In the genomic region with DNA sequence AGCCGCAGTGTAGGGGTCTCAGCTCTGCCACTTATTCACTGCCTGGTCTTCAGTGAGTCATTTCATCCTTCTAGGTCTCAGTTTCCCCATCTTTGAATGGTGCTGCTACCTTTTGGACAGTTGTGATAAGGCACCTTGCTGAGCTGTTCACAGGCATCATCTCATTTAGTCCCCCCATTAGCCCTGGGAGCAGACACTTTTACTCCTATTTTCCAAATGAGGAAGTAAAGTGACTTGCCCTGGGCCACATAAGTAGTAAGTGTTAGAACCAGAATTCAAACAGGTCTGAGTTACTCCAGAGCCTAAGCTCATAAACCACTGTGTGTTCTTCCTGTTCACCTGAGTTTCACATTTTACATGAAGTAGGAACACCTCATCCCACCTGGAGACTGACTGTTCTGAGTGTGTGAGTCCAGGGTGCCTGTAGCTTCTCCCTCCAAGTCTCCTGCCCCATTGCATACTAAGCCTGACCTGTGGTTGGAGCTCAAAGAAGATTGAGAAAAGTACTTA, we compare ENCODE assay signal across 28 cellular contexts. TPM values are rescaled to one million over a fixed set of nuclear protein-coding genes. Genes with fewer than 3 reads are reported as not detected.
DNase-seq lines count a peak whose midpoint lies in the region; ATAC-seq and TF ChIP-seq lines count a peak whose summit lies in the region.
"Had no signal": no experiment of that assay in that cellular context is flagged by ENCODE, and none has a peak within 500 bp of the region (broad histone marks: within the 10 kb centered on the region; RNA-seq: fewer than 3 reads in every experiment).

No MANE protein-coding gene starts in this region.

- H3K36me3 ChIP-seq in esophagus (ENCODE audit: control insufficient read depth in 2 of 2, insufficient read depth in 2 of 2, low read length in 1 of 2), result peaks cover 0 to 2% of the 10 kb centered on the region in 2 donors
- H3K36me3 ChIP-seq: right lobe of liver had no signal

- no peaks in the 10 kb centered on the region for H3K27me3 ChIP-seq in esophagus (ENCODE audit: control insufficient read depth in 1 of 2, insufficient read depth in 2 of 2, low read length in 2 of 2)
- no peaks in the 10 kb centered on the region for H3K27me3 ChIP-seq in dorsolateral prefrontal cortex
- H3K27me3 ChIP-seq: right lobe of liver had no signal

- no peak for ATAC-seq in GM21619 (IDR thresholded peaks at IDR 0.05; ENCODE audit: unreplicated experiment)
- no peak for ATAC-seq in SK-N-SH treated with all-trans-retinoic acid at 6 μM for 48 hours
- ATAC-seq: CD8-positive, alpha-beta T cell; GM12878; naive thymus-derived CD4-positive, alpha-beta T cell; right lobe of liver; T-helper 17 cell had no signal

- no peaks in the 10 kb centered on the region for H3K36me3 Mint-ChIP-seq in progenitor cell of endocrine pancreas (ENCODE audit: insufficient read depth)
- H3K36me3 Mint-ChIP-seq: CD8-positive, alpha-beta T cell; naive thymus-derived CD4-positive, alpha-beta T cell had no signal

- H3K27ac Mint-ChIP-seq in progenitor cell of endocrine pancreas, result peak overlapping the region; percentile 24
- H3K27ac Mint-ChIP-seq: activated CD4-positive, alpha-beta memory T cell treated with anti-CD3 and anti-CD28 coated beads, Interleukin-2, amount 10 ng/mL, durations not matched to agents 7 days and 5 days; CD8-positive, alpha-beta T cell; T-helper 17 cell had no signal

- peaks cover 0 to 12% of the 10 kb centered on the region in 2 donors for H3K4me1 ChIP-seq in esophagus (ENCODE audit: control insufficient read depth in 2 of 2, insufficient read depth in 2 of 2, low read length in 1 of 2)
- H3K4me1 ChIP-seq: right lobe of liver had no signal

- intact Hi-C loops in dorsolateral prefrontal cortex (cut with DNase I), result no loop called here

- 86 to 94% methylated on average over 1 of the region's 1 CpG for WGBS in esophagus, 2 donors

- H3K9me3 ChIP-seq in esophagus (ENCODE audit: control insufficient read depth in 2 of 2, insufficient read depth in 1 of 2, low read depth in 1 of 2, low read length in 1 of 2), result no peaks in the 10 kb centered on the region
- H3K9me3 ChIP-seq: right lobe of liver had no signal

- peak overlapping the region; percentile 38 to 71 for H3K27ac ChIP-seq in esophagus (ENCODE audit: low read depth in 2 of 2, low read length in 1 of 2)
- H3K27ac ChIP-seq in dorsolateral prefrontal cortex, result no peak overlapping the region
- H3K27ac ChIP-seq: epithelial cell of prostate, right lobe of liver had no signal

- no peak overlapping the region for H3K4me3 Mint-ChIP-seq in progenitor cell of endocrine pancreas (ENCODE audit: low read depth)
- H3K4me3 Mint-ChIP-seq: activated CD4-positive, alpha-beta memory T cell treated with anti-CD3 and anti-CD28 coated beads, Interleukin-2, amount 10 ng/mL, durations not matched to agents 7 days and 5 days; CD8-positive, alpha-beta T cell; naive thymus-derived CD4-positive, alpha-beta T cell; T-helper 17 cell had no signal

- H3K4me3 ChIP-seq in esophagus (ENCODE audit: low read depth in 1 of 2, low read length in 2 of 2), result no peak overlapping the region
- no peak overlapping the region for H3K4me3 ChIP-seq in dorsolateral prefrontal cortex
- H3K4me3 ChIP-seq: GM12878, right lobe of liver had no signal

- H3K4me1 Mint-ChIP-seq in progenitor cell of endocrine pancreas (ENCODE audit: low read depth), result peaks cover 13% of the 10 kb centered on the region
- H3K4me1 Mint-ChIP-seq: activated CD4-positive, alpha-beta memory T cell treated with anti-CD3 and anti-CD28 coated beads, Interleukin-2, amount 10 ng/mL, durations not matched to agents 7 days and 5 days; T-helper 17 cell had no signal

- no peaks in the 10 kb centered on the region for H3K9me3 Mint-ChIP-seq in progenitor cell of endocrine pancreas (ENCODE audit: low read depth)
- H3K9me3 Mint-ChIP-seq: activated CD4-positive, alpha-beta memory T cell treated with anti-CD3 and anti-CD28 coated beads, Interleukin-2, amount 10 ng/mL, durations not matched to agents 7 days and 5 days; CD8-positive, alpha-beta T cell; naive thymus-derived CD4-positive, alpha-beta T cell had no signal

- TF ChIP-seq CTCF in progenitor cell of endocrine pancreas (IDR thresholded peaks at IDR 0.05; ENCODE audit: unreplicated experiment), result no peak
- no peak for TF ChIP-seq CTCF in dorsolateral prefrontal cortex (IDR thresholded peaks at IDR 0.05 in 54 of 56, conservative IDR thresholded peaks at IDR 0.05 in 2 of 56; ENCODE audit: low read depth in 1 of 56, partially characterized antibody in 56 of 56)

- H3K27me3 Mint-ChIP-seq in progenitor cell of endocrine pancreas, result peaks cover 15% of the 10 kb centered on the region

- DNase-seq in CD1c-positive myeloid dendritic cell (ENCODE audit: extremely low spot score) (peak; percentile 25), OCI-M1 (lab: John Stamatoyannopoulos, UW) (peak; percentile 26), progenitor cell of endocrine pancreas (ENCODE audit: low spot score, unreplicated experiment) (no peak), dorsolateral prefrontal cortex (no peak), HUDEP-2 (lab: John Stamatoyannopoulos, UW; ENCODE audit: unreplicated experiment in 76 of 76) (no peak)
- DNase-seq: activated CD4-positive, alpha-beta memory T cell treated with anti-CD3 and anti-CD28 coated beads, Interleukin-2, amount 10 ng/mL, durations not matched to agents 7 days and 5 days; activated CD4-positive, CD25-positive, alpha-beta regulatory T cell; activated T-cell treated with anti-CD3 and anti-CD28 coated beads for 4 hours; amniotic stem cell; caudate nucleus; CD8-positive, alpha-beta T cell; DMS79; foreskin melanocyte; H7; hypothalamus; naive thymus-derived CD4-positive, alpha-beta T cell; NCI-H1436; NCI-H2171; NCI-H526; right lobe of liver; Right ventricle myocardium superior; substantia nigra; T-helper 17 cell had no signal

TF ChIP-seq in SK-N-SH treated with all-trans-retinoic acid at 6 μM for 48 hours, 23 proteins besides CTCF, POLR2A, EP300 and RAD21:
- TF ChIP-seq ZNF8 (CRISPR knock-in tag; IDR thresholded peaks at IDR 0.05) (no peak), ARNTL (CRISPR knock-in tag; IDR thresholded peaks at IDR 0.05; ENCODE audit: borderline replicate concordance, low read depth) (no peak), TCF4 (CRISPR knock-in tag; IDR thresholded peaks at IDR 0.05; ENCODE audit: borderline replicate concordance) (no peak), ZNF70 (CRISPR knock-in tag; IDR thresholded peaks at IDR 0.05) (no peak), ZC3H10 (CRISPR knock-in tag; IDR thresholded peaks at IDR 0.05) (no peak), OSR1 (CRISPR knock-in tag; IDR thresholded peaks at IDR 0.05) (no peak), SNAI2 (CRISPR knock-in tag; IDR thresholded peaks at IDR 0.05) (no peak), ZFP3 (CRISPR knock-in tag; IDR thresholded peaks at IDR 0.05) (no peak), ZNF565 (CRISPR knock-in tag; conservative IDR thresholded peaks at IDR 0.05; ENCODE audit: low read depth) (no peak), PATZ1 (CRISPR knock-in tag; IDR thresholded peaks at IDR 0.05; ENCODE audit: borderline replicate concordance) (no peak)

RNA-seq across cellular contexts. Expression of gene EPB41L1, which starts 43.5 kb away (rescaled TPM):
- 10 to 100 TPM; 30.2 to 35.0 TPM for polyA plus RNA-seq in esophagus
- total RNA-seq in progenitor cell of endocrine pancreas (35.6 and 42.2 TPM in 2 replicates), dorsolateral prefrontal cortex (100 to 1,000 TPM; 192 to 410 (median 332) TPM)

Comparison
In these comparisons a context has a peak if more than half of its experiments do, and no peak if none do; other contexts are left out.
1. DNase-seq: peak in CD1c-positive myeloid dendritic cell (single experiment) and OCI-M1 (single experiment); none in progenitor cell of endocrine pancreas (single experiment), dorsolateral prefrontal cortex (0 of 10) and HUDEP-2 (0 of 76).
2. H3K27ac ChIP-seq: peak in esophagus (2 of 2); none in dorsolateral prefrontal cortex (0 of 59).